In genomic region chr4:128600996-128601857, GRCh38 we compare ENCODE assay signal across 9 cellular contexts.
A peak's percentile ranks its signal among the peaks of the same experiment; 100 is the strongest.
DNase-seq lines count a peak whose midpoint lies in the region; ATAC-seq and TF ChIP-seq lines count a peak whose summit lies in the region.
"Had no signal": no experiment of that assay in that cellular context is flagged by ENCODE, and none has a peak within 500 bp of the region (broad histone marks: within the 10 kb centered on the region; RNA-seq: fewer than 3 reads in every experiment).

No MANE protein-coding gene starts in this region.

- intact Hi-C loops in thyroid gland (cut with DNase I) = no loop called here

- H3K36me3 ChIP-seq in CD8-positive, alpha-beta memory T cell (ENCODE audit: insufficient read depth, low read length) = no peaks in the 10 kb centered on the region
- H3K36me3 ChIP-seq in kidney epithelial cell (ENCODE audit: control insufficient read depth, insufficient read depth, low read length) (no peaks in the 10 kb centered on the region), thyroid gland (no peaks in the 10 kb centered on the region), SJCRH30 (no peaks in the 10 kb centered on the region; the same call in 1 of the 2 replicates)

- whole genome bisulfite sequencing in thyroid gland, 2 donors = 26 to 28% methylated on average over 14 of the region's 14 CpGs

- H3K4me3 ChIP-seq in CD8-positive, alpha-beta memory T cell (ENCODE audit: low read length) = no peak overlapping the region
- H3K4me3 ChIP-seq in kidney epithelial cell (ENCODE audit: low read depth, low read length) (no peak overlapping the region), thyroid gland (replicated peaks in 1 of 3) (no peak overlapping the region), SJCRH30 (no peak overlapping the region)

- no peak for DNase-seq in CD8-positive, alpha-beta memory T cell
- DNase-seq in NCI-H1105 treated with DMSO at 0.1 percent for 48 hours (lab: John Stamatoyannopoulos, UW) (peak; percentile 78), kidney epithelial cell (ENCODE audit: low read depth) (peak; percentile 96), thyroid gland (peak; percentile 91 to 94), SJCRH30 (no peak)
- DNase-seq in stimulated activated naive CD4-positive, alpha-beta T cell treated with Interleukin-2 at 50 U/mL for 16 hours (lab: John Stamatoyannopoulos, UW) = no peak

- H3K4me1 ChIP-seq in CD8-positive, alpha-beta memory T cell (ENCODE audit: insufficient read depth, low read length) = no peaks in the 10 kb centered on the region
- H3K4me1 ChIP-seq in thyroid gland (peaks cover 67 to 78% of the 10 kb centered on the region in 2 donors), SJCRH30 (0 out of 2 replicates have a peak, but pooled peaks cover 4% of the 10 kb centered on the region)

- ATAC-seq in HG02981 (IDR thresholded peaks at IDR 0.05; ENCODE audit: unreplicated experiment) = no peak

- H3K27me3 Mint-ChIP-seq in CD8-positive, alpha-beta memory T cell = peaks cover 3 to 50% of the 10 kb centered on the region in 2 donors
- peaks cover 4% of the 10 kb centered on the region for H3K27me3 Mint-ChIP-seq in brain

- peak overlapping the region in 1 of 8 donors; percentile 23 for H3K27ac Mint-ChIP-seq in CD8-positive, alpha-beta memory T cell
- H3K27ac Mint-ChIP-seq in brain = peak overlapping the region; percentile 77 to 97 (median 87)
- H3K27ac Mint-ChIP-seq: activated naive CD8-positive, alpha-beta T cell had no signal

- no peaks in the 10 kb centered on the region for H3K36me3 Mint-ChIP-seq in CD8-positive, alpha-beta memory T cell
- no peaks in the 10 kb centered on the region for H3K36me3 Mint-ChIP-seq in brain

- H3K27ac ChIP-seq in CD8-positive, alpha-beta memory T cell (ENCODE audit: low read depth, low read length) = peak overlapping the region; percentile 38
- H3K27ac ChIP-seq in thyroid gland (peak overlapping the region; percentile 91 to 98 (median 97)), SJCRH30 (no peak overlapping the region)

- H3K4me3 Mint-ChIP-seq in CD8-positive, alpha-beta memory T cell = no peak overlapping the region
- H3K4me3 Mint-ChIP-seq in brain = peak overlapping the region; percentile 1 to 62 (median 51)
- H3K4me3 Mint-ChIP-seq: activated naive CD8-positive, alpha-beta T cell had no signal

- H3K9me3 ChIP-seq in CD8-positive, alpha-beta memory T cell (ENCODE audit: low read length) = no peaks in the 10 kb centered on the region
- H3K9me3 ChIP-seq in thyroid gland = no peaks in the 10 kb centered on the region
- no peaks in the 10 kb centered on the region for H3K9me3 ChIP-seq in SJCRH30 (replicated peaks)

- H3K27me3 ChIP-seq in CD8-positive, alpha-beta memory T cell (ENCODE audit: insufficient read depth, low read length, poor library complexity, severe bottlenecking) = no peaks in the 10 kb centered on the region
- H3K27me3 ChIP-seq in kidney epithelial cell (ENCODE audit: control insufficient read depth, insufficient read depth, low read length) (no peaks in the 10 kb centered on the region), thyroid gland (no peaks in the 10 kb centered on the region), SJCRH30 (no peaks in the 10 kb centered on the region)

- TF ChIP-seq POLR2A in thyroid gland (IDR thresholded peaks at IDR 0.05) = peak in 1 of 2 donors; percentile 40

- POLR2A ChIA-PET in CD8-positive, alpha-beta memory T cell (lab: Charles Lee) = no interaction called here

- no peak for TF ChIP-seq CTCF in brain (conservative IDR thresholded peaks at IDR 0.05)
- no peak for TF ChIP-seq CTCF in kidney epithelial cell (IDR thresholded peaks at IDR 0.05; ENCODE audit: insufficient read depth, low read length, poor library complexity, severe bottlenecking)
- TF ChIP-seq CTCF in thyroid gland (IDR thresholded peaks at IDR 0.05) = no peak

- peaks cover 0 to 3% (median 0%) of the 10 kb centered on the region in 5 donors for H3K9me3 Mint-ChIP-seq in CD8-positive, alpha-beta memory T cell
- peaks cover 0 to 5% (median 0%) of the 10 kb centered on the region in 5 experiments for H3K9me3 Mint-ChIP-seq in brain

- CTCF ChIA-PET in CD8-positive, alpha-beta memory T cell (lab: Charles Lee) = no interaction called here

- no peaks in the 10 kb centered on the region for H3K4me1 Mint-ChIP-seq in CD8-positive, alpha-beta memory T cell
- H3K4me1 Mint-ChIP-seq in brain = peaks cover 59% of the 10 kb centered on the region

Comparison
In these comparisons a context has a peak if more than half of its experiments do, and no peak if none do; other contexts are left out.
1. DNase-seq: peak in NCI-H1105 treated with DMSO at 0.1 percent for 48 hours (single experiment), kidney epithelial cell (single experiment) and thyroid gland (2 of 2); none in CD8-positive, alpha-beta memory T cell (0 of 5), SJCRH30 (0 of 2) and stimulated activated naive CD4-positive, alpha-beta T cell treated with Interleukin-2 at 50 U/mL for 16 hours (single experiment).
2. H3K4me3 Mint-ChIP-seq: peak in brain (5 of 5); none in CD8-positive, alpha-beta memory T cell (0 of 7).